8 cellular contexts compared by ENCODE assay signal in the genomic region with DNA sequence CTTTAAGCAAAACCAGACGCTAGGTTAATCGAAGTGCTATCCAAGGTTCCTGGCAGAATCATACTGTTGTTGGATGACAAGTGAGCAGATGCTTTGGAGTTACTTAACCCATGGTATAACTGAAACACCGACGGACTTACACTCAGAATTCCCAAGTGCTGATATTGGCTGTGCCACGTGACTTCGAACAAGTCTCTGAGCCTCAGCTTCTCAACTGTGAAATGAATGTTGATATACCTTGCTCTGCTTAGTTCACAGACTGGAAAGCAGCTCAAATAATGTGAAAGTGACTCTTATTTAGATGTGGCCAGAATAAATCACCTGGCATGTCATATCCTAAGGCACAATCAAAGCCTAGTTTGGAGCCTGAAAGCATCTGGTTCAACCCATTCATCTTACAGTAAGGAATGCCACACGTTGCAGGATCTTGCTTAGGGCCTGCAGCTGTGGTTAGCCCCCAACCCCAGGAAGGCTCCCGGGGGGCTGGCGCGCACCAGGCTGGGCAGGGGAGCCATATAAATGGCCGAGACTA. TPM values are rescaled to one million over a fixed set of nuclear protein-coding genes. Genes with fewer than 3 reads are reported as not detected.
DNase-seq lines count a peak whose midpoint lies in the region; ATAC-seq and TF ChIP-seq lines count a peak whose summit lies in the region.

No MANE protein-coding gene starts in this region.

- peak overlapping the region; percentile 81 for H3K27ac Mint-ChIP-seq in chondrocyte (ENCODE audit: unreplicated experiment)
- peak overlapping the region; percentile 47 to 92 (median 78) for H3K27ac Mint-ChIP-seq in naive B cell

- TF ChIP-seq CTCF in BJ (IDR thresholded peaks at IDR 0.05; ENCODE audit: insufficient read depth, low read depth, low read length) = no peak
- no peak for TF ChIP-seq CTCF in chondrocyte (IDR thresholded peaks at IDR 0.05)

- DNase-seq in BJ (ENCODE audit: low read depth) (no peak), chondrocyte (ENCODE audit: low spot score) (no peak), naive B cell (no peak), NCI-H1105 (lab: John Stamatoyannopoulos, UW) (no peak), NAMALWA (ENCODE audit: low spot score) (no peak), NCI-H748 treated with DMSO at 0.1 percent for 48 hours (lab: John Stamatoyannopoulos, UW) (no peak)

- H3K27me3 Mint-ChIP-seq in chondrocyte (ENCODE audit: low read depth) (no peaks in the 10 kb centered on the region), naive B cell (no peaks in the 10 kb centered on the region)

- H3K9me3 Mint-ChIP-seq in chondrocyte (ENCODE audit: low read depth) (no peaks in the 10 kb centered on the region), naive B cell (no peaks in the 10 kb centered on the region)

- H3K36me3 Mint-ChIP-seq in chondrocyte (ENCODE audit: low read depth) (peaks cover 6% of the 10 kb centered on the region), naive B cell (peaks cover 10% of the 10 kb centered on the region in 2 donors)

- H3K4me3 Mint-ChIP-seq in chondrocyte (ENCODE audit: unreplicated experiment) = peak overlapping the region; percentile 88
- H3K4me3 Mint-ChIP-seq in naive B cell = peak overlapping the region; percentile 84 to 95 (median 93)

- ATAC-seq in naive B cell (ENCODE audit: low read depth in 2 of 2) (no peak), GM18520 (IDR thresholded peaks at IDR 0.05; ENCODE audit: unreplicated experiment) (no peak)

- peak overlapping the region; percentile 69 for H3K27ac ChIP-seq in KOPT-K1 (ENCODE audit: low read depth, low read length, poor library complexity, severe bottlenecking)

- H3K4me1 Mint-ChIP-seq in chondrocyte (ENCODE audit: low read depth) = peaks cover 35% of the 10 kb centered on the region
- peaks cover 36 to 51% (median 40%) of the 10 kb centered on the region in 3 donors for H3K4me1 Mint-ChIP-seq in naive B cell

- H3K27me3 ChIP-seq in BJ (ENCODE audit: control insufficient read depth, insufficient read depth, low read length) = no peaks in the 10 kb centered on the region

- no peaks in the 10 kb centered on the region; the same call in none of the 2 replicates for H3K36me3 ChIP-seq in BJ (ENCODE audit: control insufficient read depth, insufficient read depth, low read length)
- H3K36me3 ChIP-seq in KOPT-K1 (ENCODE audit: insufficient read depth, low read length) = peaks cover 36% of the 10 kb centered on the region

- CTCF ChIA-PET in BJ (lab: Yijun Ruan, JAX) = interaction anchor here (0.6 kb wide), 1 partner anchor 10 kb away, joined by 3 read pairs; no protein-coding TSS in a partner anchor

- no peaks in the 10 kb centered on the region for H3K9me3 ChIP-seq in KOPT-K1 (ENCODE audit: insufficient read depth, low read length, poor library complexity, severe bottlenecking)

- POLR2A ChIA-PET in BJ (lab: Charles Lee) = no interaction called here

- H3K4me3 ChIP-seq in BJ (ENCODE audit: low read depth, low read length) = peak overlapping the region; percentile 93

RNA-seq across cellular contexts. Expression of a gene that starts 0.8 kb away (rescaled TPM):
- polyA plus RNA-seq in BJ (2011; rRNA removed) (7.5 and 7.8 TPM in 2 replicates), naive B cell (ENCODE audit: low read depth in 6 of 6) (10 to 100 TPM in 4 of 6 donors, 1 to 10 TPM in 2; 3.5 to 16.3 (median 10.7) TPM)
- 9.4 and 9.5 TPM in 2 replicates for polyA minus RNA-seq in BJ (2011; rRNA and poly(A)+ RNA removed)
- total RNA-seq in chondrocyte = 12.2 to 19.2 TPM (median 12.5 TPM) in 3 replicates

RNA-seq across cellular contexts. Expression of a gene that starts 3.6 kb away (rescaled TPM):
- polyA plus RNA-seq in BJ (2011; rRNA removed) (32.0 and 40.8 TPM in 2 replicates), naive B cell (ENCODE audit: low read depth in 6 of 6) (100 to 1,000 TPM in 2 of 6 donors, 10 to 100 TPM in 4; 77.2 to 107 (median 86.9) TPM)
- 15.6 and 18.8 TPM in 2 replicates for polyA minus RNA-seq in BJ (2011; rRNA and poly(A)+ RNA removed)
- 34.6 to 41.5 TPM (median 38.2 TPM) in 3 replicates for total RNA-seq in chondrocyte
